In the genomic region with DNA sequence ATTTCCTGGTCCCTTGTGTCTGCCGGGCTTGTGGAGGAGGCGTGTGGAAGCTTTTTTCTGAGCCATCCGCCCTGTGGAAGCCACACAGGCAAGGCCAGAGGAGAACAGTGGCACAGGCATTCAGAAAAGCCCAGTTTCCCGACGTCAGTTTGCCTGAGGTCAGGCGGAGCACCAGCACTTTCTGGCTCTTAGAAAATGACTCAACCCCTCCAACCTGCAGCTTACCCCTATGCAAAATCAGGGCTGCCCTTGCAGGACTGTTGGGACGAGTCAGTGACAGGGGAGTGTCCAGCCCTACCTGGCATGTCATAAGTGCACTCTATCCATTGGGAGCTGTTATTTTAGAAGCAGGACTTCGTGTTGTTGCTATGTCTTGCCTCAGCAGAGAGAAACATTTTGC, we compare ENCODE assay signal across 26 cellular contexts.
DNase-seq lines count a peak whose midpoint lies in the region; ATAC-seq, FAIRE-seq and TF ChIP-seq lines count a peak whose summit lies in the region.
"Had no signal": no experiment of that assay in that cellular context is flagged by ENCODE, and none has a peak within 500 bp of the region (broad histone marks: within the 10 kb centered on the region; RNA-seq: fewer than 3 reads in every experiment).

No MANE protein-coding gene starts in this region.

- TF ChIP-seq RAD21 in K562 (CRISPR knock-in tag; conservative IDR thresholded peaks at IDR 0.05 in 1 of 2, IDR thresholded peaks at IDR 0.05 in 1 of 2): no peak

- DNase-seq in activated CD4-positive, alpha-beta T cell treated with anti-CD3 and anti-CD28 coated beads, Interleukin-2, amount 10 ng/mL, durations not matched to agents 24 days and 14 days: no peak
- DNase-seq in activated CD4-positive, alpha-beta T cell treated with anti-CD3 and anti-CD28 coated beads for 4 hours: no peak
- DNase-seq in K562 (ENCODE audit: extremely low read depth in 1 of 4, low spot score in 3 of 4): no peak
- DNase-seq in sciatic nerve (ENCODE audit: low spot score): no peak
- no peak for DNase-seq in activated naive CD4-positive, alpha-beta T cell treated with anti-CD3 and anti-CD28 coated beads for 36 hours
- DNase-seq: activated CD8-positive, alpha-beta memory T cell treated with anti-CD3 and anti-CD28 coated beads for 24 hours; activated effector memory CD4-positive, alpha-beta T cell treated with Interleukin-2 at 50 U/mL for 16 hours; effector memory CD4-positive, alpha-beta T cell; GF-D8; head of caudate nucleus; lower lobe of right lung; MV-4-11; naive thymus-derived CD4-positive, alpha-beta T cell; NCI-H1930; NCI-H446; stimulated activated CD4-positive, alpha-beta T cell treated with anti-CD3 and anti-CD28 coated beads, Interleukin-4, amount 100 ng/mL, for 1 hour had no signal

- H3K79me2 ChIP-seq in K562 (ENCODE audit: control insufficient read depth, insufficient read depth, low read length): no peaks in the 10 kb centered on the region
- H3K79me2 ChIP-seq: parathyroid adenoma had no signal

- H3K4me3 ChIP-seq in K562: no peak overlapping the region
- H3K4me3 ChIP-seq: BLaER1, lower lobe of right lung, skin epidermis, thoracic aorta had no signal

- TF ChIP-seq CTCF in K562 (IDR thresholded peaks at IDR 0.05 in 2 of 3, conservative IDR thresholded peaks at IDR 0.05 in 1 of 3; ENCODE audit: insufficient read depth in 2 of 3, low read depth in 1 of 3, low read length in 3 of 3): no peak

- CTCF ChIA-PET in K562 (lab: Yijun Ruan, JAX; ENCODE audit: low intra/inter-chr PET ratio): no interaction called here
- CTCF ChIA-PET in activated naive CD4-positive, alpha-beta T cell treated with anti-CD3 and anti-CD28 coated beads for 36 hours (lab: Charles Lee): interaction anchor here (0.6 to 2.0 kb wide), 3 partner anchors 21 to 213 kb away, joined by 3 to 4 read pairs (median 4); no protein-coding TSS in a partner anchor

- no peak overlapping the region for H3K9ac ChIP-seq in K562 (ENCODE audit: insufficient read depth in 1 of 2, low read depth in 2 of 2, low read length in 2 of 2)
- H3K9ac ChIP-seq: BLaER1, parathyroid adenoma had no signal

- no peak for FAIRE-seq in K562 (lab: Jason Lieb, UNC)
- FAIRE-seq: A204.1, D721Med had no signal

- POLR2A ChIA-PET in K562 (lab: Yijun Ruan, JAX): interaction anchor here (0.8 kb wide), 1 partner anchor 216 kb away, joined by 3 read pairs; a partner anchor contains a TSS

- H3K27me3 Mint-ChIP-seq in activated CD4-positive, alpha-beta T cell treated with anti-CD3 and anti-CD28 coated beads, Interleukin-2, amount 10 ng/mL, durations not matched to agents 24 days and 14 days: no peaks in the 10 kb centered on the region
- no peaks in the 10 kb centered on the region for H3K27me3 Mint-ChIP-seq in activated naive CD4-positive, alpha-beta T cell treated with anti-CD3 and anti-CD28 coated beads for 36 hours (ENCODE audit: low read depth)
- H3K27me3 Mint-ChIP-seq: central memory CD8-positive, alpha-beta T cell; naive thymus-derived CD4-positive, alpha-beta T cell had no signal

- H3K4me1 Mint-ChIP-seq in activated CD4-positive, alpha-beta T cell treated with anti-CD3 and anti-CD28 coated beads, Interleukin-2, amount 10 ng/mL, durations not matched to agents 24 days and 14 days: peaks cover 54% of the 10 kb centered on the region
- H3K4me1 Mint-ChIP-seq in activated naive CD4-positive, alpha-beta T cell treated with anti-CD3 and anti-CD28 coated beads for 36 hours (ENCODE audit: low read depth): peaks cover 29% of the 10 kb centered on the region

- H3K4me3 Mint-ChIP-seq in activated CD4-positive, alpha-beta T cell treated with anti-CD3 and anti-CD28 coated beads, Interleukin-2, amount 10 ng/mL, durations not matched to agents 24 days and 14 days: no peak overlapping the region
- H3K4me3 Mint-ChIP-seq in activated naive CD4-positive, alpha-beta T cell treated with anti-CD3 and anti-CD28 coated beads for 36 hours: no peak overlapping the region
- H3K4me3 Mint-ChIP-seq: central memory CD8-positive, alpha-beta T cell had no signal

- peak overlapping the region; percentile 23 for H3K27ac Mint-ChIP-seq in activated CD4-positive, alpha-beta T cell treated with anti-CD3 and anti-CD28 coated beads, Interleukin-2, amount 10 ng/mL, durations not matched to agents 24 days and 14 days
- H3K27ac Mint-ChIP-seq in activated naive CD4-positive, alpha-beta T cell treated with anti-CD3 and anti-CD28 coated beads for 36 hours: no peak overlapping the region

- no peaks in the 10 kb centered on the region for H4K20me1 ChIP-seq in K562 (replicated peaks; ENCODE audit: control insufficient read depth, insufficient read depth, low read length)
- H4K20me1 ChIP-seq: BLaER1 had no signal

- H3K4me2 ChIP-seq in K562 (ENCODE audit: insufficient read depth, low read length): no peak overlapping the region
- H3K4me2 ChIP-seq: BLaER1 had no signal

- H3K27me3 ChIP-seq in K562 (ENCODE audit: control insufficient read depth in 2 of 2, insufficient read depth in 2 of 2, low read length in 2 of 2): no peaks in the 10 kb centered on the region
- H3K27me3 ChIP-seq: BLaER1 had no signal

- H3K4me1 ChIP-seq in K562 (replicated peaks in 1 of 2; ENCODE audit: control insufficient read depth in 2 of 2, insufficient read depth in 2 of 2, low read length in 2 of 2): peaks cover 0 to 18% of the 10 kb centered on the region in 2 experiments; a peak in 4 of 5 replicates
- H3K4me1 ChIP-seq: parathyroid adenoma had no signal

- 28% methylated on average over 8 of the region's 8 CpGs for WGBS in K562 (ENCODE audit: insufficient coverage, low coverage, missing lambda C conversion rate)

- no peak overlapping the region for H3K27ac ChIP-seq in K562 (ENCODE audit: extremely low read depth, low read depth, low read length)
- H3K27ac ChIP-seq: BLaER1, lower lobe of right lung, parathyroid adenoma, skin epidermis, thoracic aorta had no signal

- no peaks in the 10 kb centered on the region for H3K9me3 ChIP-seq in K562 (replicated peaks; ENCODE audit: control insufficient read depth, insufficient read depth, low read depth, low read length)

- ATAC-seq in GM19463 (IDR thresholded peaks at IDR 0.05; ENCODE audit: unreplicated experiment) (peak; percentile 35), K562 (peak; percentile 20; the same call in 2 of the 3 replicates), sciatic nerve (peak; percentile 31), GM21576 (IDR thresholded peaks at IDR 0.05; ENCODE audit: unreplicated experiment) (no peak), HG02981 (IDR thresholded peaks at IDR 0.05; ENCODE audit: unreplicated experiment) (no peak)
- ATAC-seq: lower lobe of right lung; naive thymus-derived CD4-positive, alpha-beta T cell had no signal

- BruUV-seq in K562 (replicated peaks; lab: Mats Ljungman, UMichigan): no TSS peak

- peaks cover 12% of the 10 kb centered on the region for H3K36me3 Mint-ChIP-seq in activated CD4-positive, alpha-beta T cell treated with anti-CD3 and anti-CD28 coated beads, Interleukin-2, amount 10 ng/mL, durations not matched to agents 24 days and 14 days (ENCODE audit: low read depth)
- peaks cover 6% of the 10 kb centered on the region for H3K36me3 Mint-ChIP-seq in activated naive CD4-positive, alpha-beta T cell treated with anti-CD3 and anti-CD28 coated beads for 36 hours (ENCODE audit: low read depth)

- no peak for TF ChIP-seq POLR2A in K562 (conservative IDR thresholded peaks at IDR 0.05)

- no peaks in the 10 kb centered on the region for H3K36me3 ChIP-seq in K562 (ENCODE audit: control insufficient read depth, insufficient read depth, low read length)
- H3K36me3 ChIP-seq: BLaER1, lower lobe of right lung, thoracic aorta had no signal

- H3K9me1 ChIP-seq in K562 (ENCODE audit: control insufficient read depth, insufficient read depth, low read length): no peaks in the 10 kb centered on the region

- in situ Hi-C loops in K562 (cut with MboI): no loop called here

- H2AFZ ChIP-seq in K562 (ENCODE audit: low read depth, low read length): peak overlapping the region; percentile 21; the same call in 1 of the 2 replicates
- H2AFZ ChIP-seq: parathyroid adenoma had no signal

- intact Hi-C loops in activated CD4-positive, alpha-beta T cell treated with anti-CD3 and anti-CD28 coated beads, Interleukin-2, amount 10 ng/mL, durations not matched to agents 24 days and 14 days (cut with micrococcal nuclease): loop anchor here (5.0 kb wide), 1 partner anchor 640 kb away; no protein-coding TSS in a partner anchor
- intact Hi-C loops in K562 (cut with micrococcal nuclease) (no loop called here), sciatic nerve (cut with DNase I) (no loop called here)
- intact Hi-C loops in activated naive CD4-positive, alpha-beta T cell treated with anti-CD3 and anti-CD28 coated beads for 36 hours (cut with micrococcal nuclease): loop anchor here (10.0 kb wide), 1 partner anchor 997 kb away; no protein-coding TSS in a partner anchor

- TF ChIP-seq EP300 in K562 (IDR thresholded peaks at IDR 0.05; ENCODE audit: low read length): no peak

- peaks cover 15% of the 10 kb centered on the region for H3K9me3 Mint-ChIP-seq in activated CD4-positive, alpha-beta T cell treated with anti-CD3 and anti-CD28 coated beads, Interleukin-2, amount 10 ng/mL, durations not matched to agents 24 days and 14 days
- H3K9me3 Mint-ChIP-seq in activated naive CD4-positive, alpha-beta T cell treated with anti-CD3 and anti-CD28 coated beads for 36 hours: peaks cover 6% of the 10 kb centered on the region
- H3K9me3 Mint-ChIP-seq: central memory CD8-positive, alpha-beta T cell had no signal

TF ChIP-seq in K562, 482 proteins besides CTCF, POLR2A, EP300 and RAD21 (continues in another document):
- TF ChIP-seq CXXC5 (CRISPR knock-in tag; IDR thresholded peaks at IDR 0.05) (no peak), YY1 (IDR thresholded peaks at IDR 0.05; ENCODE audit: borderline replicate concordance in 1 of 3, control insufficient read depth in 1 of 3, extremely low read depth in 1 of 3, insufficient read depth in 3 of 3, insufficient read length in 1 of 3, insufficient replicate concordance in 2 of 3, low read depth in 1 of 3, low read length in 2 of 3) (no peak)
- TF ChIP-seq, protein P1, sequence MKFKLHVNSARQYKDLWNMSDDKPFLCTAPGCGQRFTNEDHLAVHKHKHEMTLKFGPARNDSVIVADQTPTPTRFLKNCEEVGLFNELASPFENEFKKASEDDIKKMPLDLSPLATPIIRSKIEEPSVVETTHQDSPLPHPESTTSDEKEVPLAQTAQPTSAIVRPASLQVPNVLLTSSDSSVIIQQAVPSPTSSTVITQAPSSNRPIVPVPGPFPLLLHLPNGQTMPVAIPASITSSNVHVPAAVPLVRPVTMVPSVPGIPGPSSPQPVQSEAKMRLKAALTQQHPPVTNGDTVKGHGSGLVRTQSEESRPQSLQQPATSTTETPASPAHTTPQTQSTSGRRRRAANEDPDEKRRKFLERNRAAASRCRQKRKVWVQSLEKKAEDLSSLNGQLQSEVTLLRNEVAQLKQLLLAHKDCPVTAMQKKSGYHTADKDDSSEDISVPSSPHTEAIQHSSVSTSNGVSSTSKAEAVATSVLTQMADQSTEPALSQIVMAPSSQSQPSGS (CRISPR knock-in tag; IDR thresholded peaks at IDR 0.05): no peak

Comparison
In these comparisons a context has a peak if more than half of its experiments do, and no peak if none do; other contexts are left out.
1. ATAC-seq: peak in GM19463 (single experiment), K562 (single experiment) and sciatic nerve (single experiment); none in GM21576 (single experiment) and HG02981 (single experiment).
2. intact Hi-C loops: an anchor here in activated CD4-positive, alpha-beta T cell treated with anti-CD3 and anti-CD28 coated beads, Interleukin-2, amount 10 ng/mL, durations not matched to agents 24 days and 14 days (5.0 kb wide) and activated naive CD4-positive, alpha-beta T cell treated with anti-CD3 and anti-CD28 coated beads for 36 hours (10.0 kb wide); none called in K562 and sciatic nerve.